ENCODE assay signal across 1 cellular context in the genomic region with DNA sequence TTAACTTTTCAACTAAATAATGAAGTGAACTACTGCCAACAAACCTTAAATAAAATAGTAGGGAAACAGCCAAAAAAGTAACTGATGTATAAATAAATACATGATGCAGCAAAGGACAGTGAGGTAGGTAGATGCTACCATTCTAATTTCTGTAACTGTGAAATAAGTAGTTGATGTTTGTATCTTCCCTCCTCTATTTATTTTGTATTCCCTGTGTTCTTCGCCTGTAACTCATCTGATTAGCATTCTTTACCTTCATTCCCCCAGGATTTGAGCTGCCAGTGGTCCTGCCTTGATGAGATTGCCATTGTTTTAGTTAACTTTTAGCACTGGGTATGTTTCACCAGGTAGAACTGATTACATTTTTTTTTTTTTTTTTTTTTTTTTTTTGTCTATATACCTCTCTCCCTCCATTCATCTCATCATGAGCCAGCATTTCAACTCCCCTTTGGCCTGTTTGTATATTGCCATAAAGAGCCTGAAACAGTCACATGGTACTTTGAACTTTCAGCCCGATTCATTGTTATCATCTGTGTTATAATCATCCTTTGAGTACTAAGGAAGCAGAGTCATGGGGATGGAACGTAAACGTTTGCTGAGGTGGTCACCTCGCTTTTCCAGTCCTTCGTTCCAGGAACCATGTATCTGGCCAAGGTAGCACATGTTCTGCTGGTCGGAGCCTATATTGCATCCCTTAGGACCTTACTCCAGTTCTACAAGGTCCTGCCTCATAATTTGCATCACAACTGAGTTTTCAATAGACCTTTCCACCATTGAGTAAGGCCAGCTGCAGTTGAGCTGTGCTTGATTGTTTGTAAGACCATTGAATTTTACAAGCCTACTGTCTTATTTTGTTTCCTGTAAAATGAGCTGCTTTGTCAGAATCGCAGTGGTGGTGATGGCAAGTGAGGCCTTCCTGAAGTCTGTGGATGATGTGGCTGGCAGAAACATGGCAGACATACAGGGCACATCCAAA.
A peak's percentile ranks its signal among the peaks of the same experiment; 100 is the strongest.
TF ChIP-seq lines count a peak whose summit lies in the region.

No MANE protein-coding gene starts in this region.

TF ChIP-seq in HepG2, 621 proteins besides CTCF, POLR2A, EP300 and RAD21 (continued from another document and continues in another):
- TF ChIP-seq, protein P1, sequence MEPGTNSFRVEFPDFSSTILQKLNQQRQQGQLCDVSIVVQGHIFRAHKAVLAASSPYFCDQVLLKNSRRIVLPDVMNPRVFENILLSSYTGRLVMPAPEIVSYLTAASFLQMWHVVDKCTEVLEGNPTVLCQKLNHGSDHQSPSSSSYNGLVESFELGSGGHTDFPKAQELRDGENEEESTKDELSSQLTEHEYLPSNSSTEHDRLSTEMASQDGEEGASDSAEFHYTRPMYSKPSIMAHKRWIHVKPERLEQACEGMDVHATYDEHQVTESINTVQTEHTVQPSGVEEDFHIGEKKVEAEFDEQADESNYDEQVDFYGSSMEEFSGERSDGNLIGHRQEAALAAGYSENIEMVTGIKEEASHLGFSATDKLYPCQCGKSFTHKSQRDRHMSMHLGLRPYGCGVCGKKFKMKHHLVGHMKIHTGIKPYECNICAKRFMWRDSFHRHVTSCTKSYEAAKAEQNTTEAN (CRISPR knock-in tag; conservative IDR thresholded peaks at IDR 0.05), result peak; percentile 92
- TF ChIP-seq ZNF83 (CRISPR knock-in tag; IDR thresholded peaks at IDR 0.05; ENCODE audit: borderline replicate concordance) (no peak), CENPX (CRISPR knock-in tag; IDR thresholded peaks at IDR 0.05) (no peak), MATR3 (CRISPR knock-in tag; IDR thresholded peaks at IDR 0.05) (no peak), ERF (CRISPR knock-in tag; IDR thresholded peaks at IDR 0.05) (peak; percentile 75; the same call in 1 of the 2 replicates), SIX1 (CRISPR knock-in tag; IDR thresholded peaks at IDR 0.05; ENCODE audit: borderline replicate concordance) (no peak), EEA1 (CRISPR knock-in tag; IDR thresholded peaks at IDR 0.05; ENCODE audit: borderline replicate concordance) (no peak), PHF8 (CRISPR knock-in tag; IDR thresholded peaks at IDR 0.05) (no peak), ZNF44 (CRISPR knock-in tag; IDR thresholded peaks at IDR 0.05) (0 out of 2 replicates have a peak, but pooled peaks have one; percentile 29), RARA (CRISPR knock-in tag; IDR thresholded peaks at IDR 0.05) (peak; percentile 86), HNF4A (CRISPR knock-in tag; IDR thresholded peaks at IDR 0.05) (peak; percentile 88), ZNF34 (CRISPR knock-in tag; IDR thresholded peaks at IDR 0.05; ENCODE audit: borderline replicate concordance) (no peak), ZNF136 (CRISPR knock-in tag; IDR thresholded peaks at IDR 0.05; ENCODE audit: low read depth) (peak; percentile 81; the same call in 1 of the 2 replicates), ZNF644 (CRISPR knock-in tag; IDR thresholded peaks at IDR 0.05; ENCODE audit: low read depth) (peak; percentile 91), ZNF510 (CRISPR knock-in tag; IDR thresholded peaks at IDR 0.05; ENCODE audit: low read depth) (no peak), MEF2D (CRISPR knock-in tag; IDR thresholded peaks at IDR 0.05) (no peak; the same call in 1 of the 2 replicates), ZC3H13 (CRISPR knock-in tag; IDR thresholded peaks at IDR 0.05) (no peak), RORA (CRISPR knock-in tag; IDR thresholded peaks at IDR 0.05) (no peak), FOXA1 (IDR thresholded peaks at IDR 0.05) (no peak), FOXA1 (CRISPR knock-in tag; IDR thresholded peaks at IDR 0.05) (peak; percentile 77), ZNF761 (CRISPR knock-in tag; conservative IDR thresholded peaks at IDR 0.05) (no peak; the same call in 1 of the 2 replicates), SOX5 (CRISPR knock-in tag; IDR thresholded peaks at IDR 0.05; ENCODE audit: borderline replicate concordance) (peak; percentile 96), ZNF619 (CRISPR knock-in tag; IDR thresholded peaks at IDR 0.05) (no peak; the same call in 1 of the 2 replicates), PAX8 (CRISPR knock-in tag; IDR thresholded peaks at IDR 0.05; ENCODE audit: borderline replicate concordance) (no peak)
- TF ChIP-seq, protein P2, sequence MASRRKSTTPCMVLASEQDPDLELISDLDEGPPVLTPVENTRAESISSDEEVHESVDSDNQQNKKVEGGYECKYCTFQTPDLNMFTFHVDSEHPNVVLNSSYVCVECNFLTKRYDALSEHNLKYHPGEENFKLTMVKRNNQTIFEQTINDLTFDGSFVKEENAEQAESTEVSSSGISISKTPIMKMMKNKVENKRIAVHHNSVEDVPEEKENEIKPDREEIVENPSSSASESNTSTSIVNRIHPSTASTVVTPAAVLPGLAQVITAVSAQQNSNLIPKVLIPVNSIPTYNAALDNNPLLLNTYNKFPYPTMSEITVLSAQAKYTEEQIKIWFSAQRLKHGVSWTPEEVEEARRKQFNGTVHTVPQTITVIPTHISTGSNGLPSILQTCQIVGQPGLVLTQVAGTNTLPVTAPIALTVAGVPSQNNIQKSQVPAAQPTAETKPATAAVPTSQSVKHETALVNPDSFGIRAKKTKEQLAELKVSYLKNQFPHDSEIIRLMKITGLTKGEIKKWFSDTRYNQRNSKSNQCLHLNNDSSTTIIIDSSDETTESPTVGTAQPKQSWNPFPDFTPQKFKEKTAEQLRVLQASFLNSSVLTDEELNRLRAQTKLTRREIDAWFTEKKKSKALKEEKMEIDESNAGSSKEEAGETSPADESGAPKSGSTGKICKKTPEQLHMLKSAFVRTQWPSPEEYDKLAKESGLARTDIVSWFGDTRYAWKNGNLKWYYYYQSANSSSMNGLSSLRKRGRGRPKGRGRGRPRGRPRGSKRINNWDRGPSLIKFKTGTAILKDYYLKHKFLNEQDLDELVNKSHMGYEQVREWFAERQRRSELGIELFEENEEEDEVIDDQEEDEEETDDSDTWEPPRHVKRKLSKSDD (CRISPR knock-in tag; IDR thresholded peaks at IDR 0.05; ENCODE audit: low read depth), result no peak
- TF ChIP-seq, protein P3, sequence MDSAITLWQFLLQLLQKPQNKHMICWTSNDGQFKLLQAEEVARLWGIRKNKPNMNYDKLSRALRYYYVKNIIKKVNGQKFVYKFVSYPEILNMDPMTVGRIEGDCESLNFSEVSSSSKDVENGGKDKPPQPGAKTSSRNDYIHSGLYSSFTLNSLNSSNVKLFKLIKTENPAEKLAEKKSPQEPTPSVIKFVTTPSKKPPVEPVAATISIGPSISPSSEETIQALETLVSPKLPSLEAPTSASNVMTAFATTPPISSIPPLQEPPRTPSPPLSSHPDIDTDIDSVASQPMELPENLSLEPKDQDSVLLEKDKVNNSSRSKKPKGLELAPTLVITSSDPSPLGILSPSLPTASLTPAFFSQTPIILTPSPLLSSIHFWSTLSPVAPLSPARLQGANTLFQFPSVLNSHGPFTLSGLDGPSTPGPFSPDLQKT (CRISPR knock-in tag; IDR thresholded peaks at IDR 0.05; ENCODE audit: borderline replicate concordance), result no peak
- TF ChIP-seq, protein P4, sequence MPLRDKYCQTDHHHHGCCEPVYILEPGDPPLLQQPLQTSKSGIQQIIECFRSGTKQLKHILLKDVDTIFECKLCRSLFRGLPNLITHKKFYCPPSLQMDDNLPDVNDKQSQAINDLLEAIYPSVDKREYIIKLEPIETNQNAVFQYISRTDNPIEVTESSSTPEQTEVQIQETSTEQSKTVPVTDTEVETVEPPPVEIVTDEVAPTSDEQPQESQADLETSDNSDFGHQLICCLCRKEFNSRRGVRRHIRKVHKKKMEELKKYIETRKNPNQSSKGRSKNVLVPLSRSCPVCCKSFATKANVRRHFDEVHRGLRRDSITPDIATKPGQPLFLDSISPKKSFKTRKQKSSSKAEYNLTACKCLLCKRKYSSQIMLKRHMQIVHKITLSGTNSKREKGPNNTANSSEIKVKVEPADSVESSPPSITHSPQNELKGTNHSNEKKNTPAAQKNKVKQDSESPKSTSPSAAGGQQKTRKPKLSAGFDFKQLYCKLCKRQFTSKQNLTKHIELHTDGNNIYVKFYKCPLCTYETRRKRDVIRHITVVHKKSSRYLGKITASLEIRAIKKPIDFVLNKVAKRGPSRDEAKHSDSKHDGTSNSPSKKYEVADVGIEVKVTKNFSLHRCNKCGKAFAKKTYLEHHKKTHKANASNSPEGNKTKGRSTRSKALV (CRISPR knock-in tag; IDR thresholded peaks at IDR 0.05), result no peak
- TF ChIP-seq, protein P5, sequence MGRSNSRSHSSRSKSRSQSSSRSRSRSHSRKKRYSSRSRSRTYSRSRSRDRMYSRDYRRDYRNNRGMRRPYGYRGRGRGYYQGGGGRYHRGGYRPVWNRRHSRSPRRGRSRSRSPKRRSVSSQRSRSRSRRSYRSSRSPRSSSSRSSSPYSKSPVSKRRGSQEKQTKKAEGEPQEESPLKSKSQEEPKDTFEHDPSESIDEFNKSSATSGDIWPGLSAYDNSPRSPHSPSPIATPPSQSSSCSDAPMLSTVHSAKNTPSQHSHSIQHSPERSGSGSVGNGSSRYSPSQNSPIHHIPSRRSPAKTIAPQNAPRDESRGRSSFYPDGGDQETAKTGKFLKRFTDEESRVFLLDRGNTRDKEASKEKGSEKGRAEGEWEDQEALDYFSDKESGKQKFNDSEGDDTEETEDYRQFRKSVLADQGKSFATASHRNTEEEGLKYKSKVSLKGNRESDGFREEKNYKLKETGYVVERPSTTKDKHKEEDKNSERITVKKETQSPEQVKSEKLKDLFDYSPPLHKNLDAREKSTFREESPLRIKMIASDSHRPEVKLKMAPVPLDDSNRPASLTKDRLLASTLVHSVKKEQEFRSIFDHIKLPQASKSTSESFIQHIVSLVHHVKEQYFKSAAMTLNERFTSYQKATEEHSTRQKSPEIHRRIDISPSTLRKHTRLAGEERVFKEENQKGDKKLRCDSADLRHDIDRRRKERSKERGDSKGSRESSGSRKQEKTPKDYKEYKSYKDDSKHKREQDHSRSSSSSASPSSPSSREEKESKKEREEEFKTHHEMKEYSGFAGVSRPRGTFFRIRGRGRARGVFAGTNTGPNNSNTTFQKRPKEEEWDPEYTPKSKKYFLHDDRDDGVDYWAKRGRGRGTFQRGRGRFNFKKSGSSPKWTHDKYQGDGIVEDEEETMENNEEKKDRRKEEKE (IDR thresholded peaks at IDR 0.05), result no peak
- TF ChIP-seq, protein P6, sequence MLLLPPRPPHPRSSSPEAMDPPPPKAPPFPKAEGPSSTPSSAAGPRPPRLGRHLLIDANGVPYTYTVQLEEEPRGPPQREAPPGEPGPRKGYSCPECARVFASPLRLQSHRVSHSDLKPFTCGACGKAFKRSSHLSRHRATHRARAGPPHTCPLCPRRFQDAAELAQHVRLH (CRISPR knock-in tag; IDR thresholded peaks at IDR 0.05; ENCODE audit: borderline replicate concordance, low read depth), result peak; percentile 82; the same call in 1 of the 2 replicates
- TF ChIP-seq, protein P7, sequence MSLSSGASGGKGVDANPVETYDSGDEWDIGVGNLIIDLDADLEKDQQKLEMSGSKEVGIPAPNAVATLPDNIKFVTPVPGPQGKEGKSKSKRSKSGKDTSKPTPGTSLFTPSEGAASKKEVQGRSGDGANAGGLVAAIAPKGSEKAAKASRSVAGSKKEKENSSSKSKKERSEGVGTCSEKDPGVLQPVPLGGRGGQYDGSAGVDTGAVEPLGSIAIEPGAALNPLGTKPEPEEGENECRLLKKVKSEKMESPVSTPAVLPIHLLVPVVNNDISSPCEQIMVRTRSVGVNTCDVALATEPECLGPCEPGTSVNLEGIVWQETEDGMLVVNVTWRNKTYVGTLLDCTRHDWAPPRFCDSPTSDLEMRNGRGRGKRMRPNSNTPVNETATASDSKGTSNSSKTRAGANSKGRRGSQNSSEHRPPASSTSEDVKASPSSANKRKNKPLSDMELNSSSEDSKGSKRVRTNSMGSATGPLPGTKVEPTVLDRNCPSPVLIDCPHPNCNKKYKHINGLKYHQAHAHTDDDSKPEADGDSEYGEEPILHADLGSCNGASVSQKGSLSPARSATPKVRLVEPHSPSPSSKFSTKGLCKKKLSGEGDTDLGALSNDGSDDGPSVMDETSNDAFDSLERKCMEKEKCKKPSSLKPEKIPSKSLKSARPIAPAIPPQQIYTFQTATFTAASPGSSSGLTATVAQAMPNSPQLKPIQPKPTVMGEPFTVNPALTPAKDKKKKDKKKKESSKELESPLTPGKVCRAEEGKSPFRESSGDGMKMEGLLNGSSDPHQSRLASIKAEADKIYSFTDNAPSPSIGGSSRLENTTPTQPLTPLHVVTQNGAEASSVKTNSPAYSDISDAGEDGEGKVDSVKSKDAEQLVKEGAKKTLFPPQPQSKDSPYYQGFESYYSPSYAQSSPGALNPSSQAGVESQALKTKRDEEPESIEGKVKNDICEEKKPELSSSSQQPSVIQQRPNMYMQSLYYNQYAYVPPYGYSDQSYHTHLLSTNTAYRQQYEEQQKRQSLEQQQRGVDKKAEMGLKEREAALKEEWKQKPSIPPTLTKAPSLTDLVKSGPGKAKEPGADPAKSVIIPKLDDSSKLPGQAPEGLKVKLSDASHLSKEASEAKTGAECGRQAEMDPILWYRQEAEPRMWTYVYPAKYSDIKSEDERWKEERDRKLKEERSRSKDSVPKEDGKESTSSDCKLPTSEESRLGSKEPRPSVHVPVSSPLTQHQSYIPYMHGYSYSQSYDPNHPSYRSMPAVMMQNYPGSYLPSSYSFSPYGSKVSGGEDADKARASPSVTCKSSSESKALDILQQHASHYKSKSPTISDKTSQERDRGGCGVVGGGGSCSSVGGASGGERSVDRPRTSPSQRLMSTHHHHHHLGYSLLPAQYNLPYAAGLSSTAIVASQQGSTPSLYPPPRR (CRISPR knock-in tag; IDR thresholded peaks at IDR 0.05; ENCODE audit: borderline replicate concordance), result 0 out of 2 replicates have a peak, but pooled peaks have one; percentile 38
- TF ChIP-seq, protein P8, sequence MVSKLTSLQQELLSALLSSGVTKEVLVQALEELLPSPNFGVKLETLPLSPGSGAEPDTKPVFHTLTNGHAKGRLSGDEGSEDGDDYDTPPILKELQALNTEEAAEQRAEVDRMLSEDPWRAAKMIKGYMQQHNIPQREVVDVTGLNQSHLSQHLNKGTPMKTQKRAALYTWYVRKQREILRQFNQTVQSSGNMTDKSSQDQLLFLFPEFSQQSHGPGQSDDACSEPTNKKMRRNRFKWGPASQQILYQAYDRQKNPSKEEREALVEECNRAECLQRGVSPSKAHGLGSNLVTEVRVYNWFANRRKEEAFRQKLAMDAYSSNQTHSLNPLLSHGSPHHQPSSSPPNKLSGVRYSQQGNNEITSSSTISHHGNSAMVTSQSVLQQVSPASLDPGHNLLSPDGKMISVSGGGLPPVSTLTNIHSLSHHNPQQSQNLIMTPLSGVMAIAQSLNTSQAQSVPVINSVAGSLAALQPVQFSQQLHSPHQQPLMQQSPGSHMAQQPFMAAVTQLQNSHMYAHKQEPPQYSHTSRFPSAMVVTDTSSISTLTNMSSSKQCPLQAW (CRISPR knock-in tag; IDR thresholded peaks at IDR 0.05), result peak; percentile 63; the same call in 1 of the 2 replicates
